ENCODE assay signal across 18 cellular contexts in genomic region chr2:239027431-239028252, GRCh38.
DNase-seq lines count a peak whose midpoint lies in the region; ATAC-seq and TF ChIP-seq lines count a peak whose summit lies in the region.
"Had no signal": no experiment of that assay in that cellular context is flagged by ENCODE, and none has a peak within 500 bp of the region (broad histone marks: within the 10 kb centered on the region; RNA-seq: fewer than 3 reads in every experiment).

No MANE protein-coding gene starts in this region.

- intact Hi-C loops in Right ventricle myocardium inferior (cut with DNase I) = no loop called here
- intact Hi-C loops in left ventricle myocardium inferior (cut with micrococcal nuclease) = no loop called here
- intact Hi-C loops in lower lobe of right lung (cut with DNase I) = no loop called here
- intact Hi-C loops in MCF 10A (cut with micrococcal nuclease) = no loop called here

- H3K27me3 Mint-ChIP-seq in MCF 10A (ENCODE audit: insufficient read depth, unreplicated experiment) = peaks cover 30% of the 10 kb centered on the region

- H3K9me3 ChIP-seq in left ventricle myocardium inferior (replicated peaks) (no peaks in the 10 kb centered on the region), RWPE2 (ENCODE audit: severe bottlenecking) (no peaks in the 10 kb centered on the region), lower lobe of right lung (no peaks in the 10 kb centered on the region), subcutaneous abdominal adipose tissue (ENCODE audit: control insufficient read depth in 5 of 5, low read length in 5 of 5) (no peaks in the 10 kb centered on the region)
- H3K9me3 ChIP-seq: Peyer's patch had no signal

- H3K4me1 ChIP-seq in left ventricle myocardium inferior (no peaks in the 10 kb centered on the region), RWPE2 (ENCODE audit: insufficient read depth, poor library complexity, severe bottlenecking) (no peaks in the 10 kb centered on the region), lower lobe of right lung (no peaks in the 10 kb centered on the region), subcutaneous abdominal adipose tissue (ENCODE audit: control insufficient read depth in 5 of 5, insufficient read depth in 5 of 5, low read length in 5 of 5) (peaks cover 0 to 13% (median 4%) of the 10 kb centered on the region in 5 donors)
- H3K4me1 ChIP-seq: Peyer's patch had no signal

- H3K27ac ChIP-seq in left ventricle myocardium inferior (replicated peaks) = no peak overlapping the region
- no peak overlapping the region for H3K27ac ChIP-seq in RWPE2 (ENCODE audit: poor library complexity, severe bottlenecking)
- no peak overlapping the region for H3K27ac ChIP-seq in lower lobe of right lung
- peak overlapping the region; percentile 10 for H3K27ac ChIP-seq in subcutaneous abdominal adipose tissue (ENCODE audit: low read depth, low read length)
- H3K27ac ChIP-seq: Peyer's patch had no signal

- H3K4me3 ChIP-seq in left ventricle myocardium inferior (no peak overlapping the region), RWPE2 (ENCODE audit: severe bottlenecking) (no peak overlapping the region), lower lobe of right lung (no peak overlapping the region), subcutaneous abdominal adipose tissue (ENCODE audit: low read depth in 1 of 5, low read length in 5 of 5) (no peak overlapping the region)
- H3K4me3 ChIP-seq: GM12878, Peyer's patch had no signal

- ATAC-seq in Right ventricle myocardium inferior = no peak
- no peak for ATAC-seq in RWPE2 (ENCODE audit: low read depth)
- no peak for ATAC-seq in lower lobe of right lung
- no peak for ATAC-seq in GM21447 (IDR thresholded peaks at IDR 0.05; ENCODE audit: unreplicated experiment)
- ATAC-seq: GM12878 had no signal

- POLR2A ChIA-PET in MCF 10A (lab: Yijun Ruan, JAX) = interaction anchor here (0.9 kb wide), 1 partner anchor 12 kb away, joined by 3 read pairs; no protein-coding TSS in a partner anchor

- H3K4me1 Mint-ChIP-seq in MCF 10A (ENCODE audit: insufficient read depth, unreplicated experiment) = peaks cover 6% of the 10 kb centered on the region
- H3K4me1 Mint-ChIP-seq: CD4-positive, alpha-beta memory T cell had no signal

- H3K4me3 Mint-ChIP-seq in MCF 10A (ENCODE audit: unreplicated experiment) = no peak overlapping the region
- H3K4me3 Mint-ChIP-seq: CD4-positive, alpha-beta memory T cell had no signal

- DNase-seq in Right ventricle myocardium inferior (ENCODE audit: missing footprints) (peak; percentile 63), left ventricle myocardium inferior (no peak), RWPE2 (ENCODE audit: low spot score) (peak; percentile 47), lower lobe of right lung (peak; percentile 44), MCF 10A (ENCODE audit: unreplicated experiment) (no peak), NK-92 (lab: John Stamatoyannopoulos, UW; ENCODE audit: unreplicated experiment) (no peak)
- DNase-seq: CD4-positive, alpha-beta memory T cell; GF-D8; HCEC 1CT; Kasumi-1; MM.1S; NCI-H1092 treated with DMSO at 0.1 percent for 48 hours; NCI-H1694 treated with DMSO at 0.1 percent for 48 hours; NK-92 treated with Interleukin-12 subunit alpha and Interleukin-12 subunit beta, amount 100 ng/mL, for 24 hours had no signal

- BruUV-seq in MCF 10A (replicated peaks; lab: Mats Ljungman, UMichigan) = no TSS peak

- H3K36me3 ChIP-seq in left ventricle myocardium inferior (no peaks in the 10 kb centered on the region), RWPE2 (ENCODE audit: low read depth) (no peaks in the 10 kb centered on the region), lower lobe of right lung (no peaks in the 10 kb centered on the region), subcutaneous abdominal adipose tissue (ENCODE audit: control insufficient read depth in 5 of 5, insufficient read depth in 5 of 5, low read length in 5 of 5) (no peaks in the 10 kb centered on the region)
- H3K36me3 ChIP-seq: Peyer's patch had no signal

- TF ChIP-seq CTCF in left ventricle myocardium inferior (IDR thresholded peaks at IDR 0.05; ENCODE audit: borderline replicate concordance) = no peak
- TF ChIP-seq CTCF in RWPE2 (IDR thresholded peaks at IDR 0.05; ENCODE audit: poor library complexity, severe bottlenecking) = no peak
- TF ChIP-seq CTCF in lower lobe of right lung (IDR thresholded peaks at IDR 0.05) = no peak
- no peak for TF ChIP-seq CTCF in MCF 10A (IDR thresholded peaks at IDR 0.05; ENCODE audit: unreplicated experiment)

- CTCF ChIA-PET in MCF 10A (lab: Yijun Ruan, JAX) = no interaction called here

- H3K9ac ChIP-seq in subcutaneous abdominal adipose tissue (ENCODE audit: low read length in 5 of 5) = no peak overlapping the region

- no peak overlapping the region for H3K27ac Mint-ChIP-seq in MCF 10A (ENCODE audit: low read depth, unreplicated experiment)
- H3K27ac Mint-ChIP-seq: CD4-positive, alpha-beta memory T cell had no signal

- H3K36me3 Mint-ChIP-seq in MCF 10A (ENCODE audit: insufficient read depth, unreplicated experiment) = no peaks in the 10 kb centered on the region
- H3K36me3 Mint-ChIP-seq: CD4-positive, alpha-beta memory T cell had no signal

- H3K9me3 Mint-ChIP-seq in MCF 10A (ENCODE audit: unreplicated experiment) = no peaks in the 10 kb centered on the region
- H3K9me3 Mint-ChIP-seq: CD4-positive, alpha-beta memory T cell had no signal

- H3K27me3 ChIP-seq in left ventricle myocardium inferior (ENCODE audit: low read depth) (peaks cover 87% of the 10 kb centered on the region), RWPE2 (ENCODE audit: insufficient read depth, poor library complexity, severe bottlenecking) (peaks cover 26% of the 10 kb centered on the region), lower lobe of right lung (ENCODE audit: low read depth) (peaks cover 17% of the 10 kb centered on the region), subcutaneous abdominal adipose tissue (ENCODE audit: control insufficient read depth in 5 of 5, insufficient read depth in 4 of 5, low read length in 5 of 5) (peaks cover 0 to 22% (median 15%) of the 10 kb centered on the region in 5 donors)
- H3K27me3 ChIP-seq: Peyer's patch had no signal

Comparison
In these comparisons a context has a peak if more than half of its experiments do, and no peak if none do; other contexts are left out.
1. DNase-seq: peak in Right ventricle myocardium inferior (single experiment), RWPE2 (single experiment) and lower lobe of right lung (single experiment); none in left ventricle myocardium inferior (single experiment), MCF 10A (single experiment) and NK-92 (single experiment).